In genomic region chr2:61538179-61538919, GRCh38 we compare ENCODE assay signal across 8 cellular contexts. TPM values are rescaled to one million over a fixed set of nuclear protein-coding genes. Genes with fewer than 3 reads are reported as not detected.
A peak's percentile ranks its signal among the peaks of the same experiment; 100 is the strongest.
DNase-seq lines count a peak whose midpoint lies in the region; ATAC-seq and TF ChIP-seq lines count a peak whose summit lies in the region.

Gene XPO1, minus strand, starts transcription at chr2:61538356. Its CDS starts 4,459 bp downstream, at chr2:61533897.

- peak; percentile 76 for ATAC-seq in GM21619 (IDR thresholded peaks at IDR 0.05; ENCODE audit: unreplicated experiment)

- POLR2A ChIA-PET in PC-9 (lab: Charles Lee; ENCODE audit: unreplicated experiment) = interaction anchor here (0.5 to 1.4 kb wide), 6 partner anchors 10 to 1307 kb away, joined by 3 to 14 read pairs (median 4); no protein-coding TSS in a partner anchor

- BruUV-seq in PC-9 (replicated peaks; lab: Mats Ljungman, UMichigan) = no TSS peak

- DNase-seq in DMS153 (lab: John Stamatoyannopoulos, UW) = peak; percentile 100
- DNase-seq in Jurkat, Clone E6-1 (ENCODE audit: low read depth, low spot score) = peak; percentile 99
- peak; percentile 96 to 100 for DNase-seq in PC-9
- DNase-seq in activated T-cell treated with anti-CD3 and anti-CD28 coated beads, Interleukin-2, amount 50 U/mL, for 1 hour = peak; percentile 98
- peak; percentile 94 for DNase-seq in epithelial cell of proximal tubule (ENCODE audit: low read depth)
- DNase-seq in stimulated activated CD8-positive, alpha-beta memory T cell treated with anti-CD3 and anti-CD28 coated beads, Interleukin-4, amount 100 ng/mL, for 48 hours = peak; percentile 99

- H3K4me1 ChIP-seq in PC-9 (replicated peaks; ENCODE audit: insufficient read depth) (peaks cover 31% of the 10 kb centered on the region), mucosa of rectum (ENCODE audit: control insufficient read depth in 2 of 2, insufficient read depth in 2 of 2, low read length in 2 of 2) (peaks cover 8 to 16% of the 10 kb centered on the region in 2 donors)

- peak within 1 kb of the TSS; percentile 87 for H2AFZ ChIP-seq in PC-9

- CTCF ChIA-PET in PC-9 (lab: Charles Lee) = interaction anchor here (0.6 to 0.7 kb wide), 2 partner anchors 95 to 378 kb away, joined by 3 read pairs; no protein-coding TSS in a partner anchor

- H3K4me2 ChIP-seq in PC-9 = peak within 1 kb of the TSS; percentile 92

- no peaks in the 10 kb centered on the region for H3K9me2 ChIP-seq in PC-9 (ENCODE audit: insufficient read depth)

- peak within 1 kb of the TSS; percentile 90 for H3K4me3 ChIP-seq in Jurkat, Clone E6-1 (ENCODE audit: low read length)
- H3K4me3 ChIP-seq in PC-9 = peak within 1 kb of the TSS; percentile 94
- peak within 1 kb of the TSS; percentile 83 for H3K4me3 ChIP-seq in epithelial cell of proximal tubule (ENCODE audit: low read depth, low read length)
- H3K4me3 ChIP-seq in mucosa of rectum (ENCODE audit: low read length in 2 of 2) = peak within 1 kb of the TSS; percentile 90 to 93

- TF ChIP-seq CTCF in PC-9 (conservative IDR thresholded peaks at IDR 0.05) (no peak), epithelial cell of proximal tubule (conservative IDR thresholded peaks at IDR 0.05; ENCODE audit: low read depth, low read length) (no peak)

- no peaks in the 10 kb centered on the region for H3K27me3 ChIP-seq in PC-9 (ENCODE audit: insufficient read depth, low read depth)
- H3K27me3 ChIP-seq in mucosa of rectum (ENCODE audit: control insufficient read depth in 2 of 2, insufficient read depth in 2 of 2, low read length in 2 of 2) = no peaks in the 10 kb centered on the region

- H3K9ac ChIP-seq in mucosa of rectum (ENCODE audit: low read depth in 1 of 2, low read length in 2 of 2) = peak within 1 kb of the TSS; percentile 89 to 96

- peaks cover 46% of the 10 kb centered on the region for H3K79me2 ChIP-seq in PC-9 (ENCODE audit: low read depth)

- H3F3A ChIP-seq in PC-9 (ENCODE audit: insufficient read depth, low read depth) = peaks cover 18% of the 10 kb centered on the region

- H3K9me3 ChIP-seq in PC-9 (ENCODE audit: insufficient read depth, low read depth) (no peaks in the 10 kb centered on the region), mucosa of rectum (ENCODE audit: control insufficient read depth in 2 of 2, low read length in 2 of 2) (no peaks in the 10 kb centered on the region)

- peak within 1 kb of the TSS; percentile 88 for H3K27ac ChIP-seq in PC-9
- peak within 1 kb of the TSS; percentile 99 for H3K27ac ChIP-seq in mucosa of rectum (ENCODE audit: low read depth in 2 of 2, low read length in 2 of 2)

- intact Hi-C loops in PC-9 (cut with micrococcal nuclease; ENCODE audit: unreplicated experiment) = loop anchor here (1.0 to 10.0 kb wide), 7 partner anchors 28 to 346 kb away; partner anchors contain the start of genes CCT4 and FAM161A

- peaks cover 30% of the 10 kb centered on the region for H4K20me1 ChIP-seq in PC-9 (ENCODE audit: insufficient read depth)

- H3K36me3 ChIP-seq in PC-9 (ENCODE audit: low read depth) (peaks cover 17% of the 10 kb centered on the region), mucosa of rectum (ENCODE audit: control insufficient read depth in 2 of 2, insufficient read depth in 2 of 2, low read length in 2 of 2) (no peaks in the 10 kb centered on the region)

RNA-seq across cellular contexts. Expression of gene XPO1, which starts in this region (rescaled TPM):
- polyA plus RNA-seq in Jurkat, Clone E6-1 (2012; ENCODE audit: insufficient read depth, insufficient read length) = 187 TPM
- total RNA-seq in PC-9 (2021) = 228 and 236 TPM in 2 replicates
- total RNA-seq in epithelial cell of proximal tubule = 104 and 128 TPM in 2 replicates

Comparison
In these comparisons a context has a peak if more than half of its experiments do, and no peak if none do; other contexts are left out.
1. Peak in every context shown above with its lines: DNase-seq, ATAC-seq, H3K4me3 ChIP-seq and H3K27ac ChIP-seq.